21 cellular contexts compared by ENCODE assay signal in genomic region chr6:85368631-85369030, GRCh38.
"Had no signal": no experiment of that assay in that cellular context is flagged by ENCODE, and none has a peak within 500 bp of the region (broad histone marks: within the 10 kb centered on the region; RNA-seq: fewer than 3 reads in every experiment).

No MANE protein-coding gene starts in this region.

- H3K27me3 Mint-ChIP-seq: activated CD8-positive, alpha-beta memory T cell treated with anti-CD3 and anti-CD28 coated beads, Interleukin-2, amount 10 ng/mL, durations not matched to agents 7 days and 5 days; brain had no signal

- H3K36me3 Mint-ChIP-seq: activated naive CD4-positive, alpha-beta T cell treated with anti-CD3 and anti-CD28 coated beads, Interleukin-2, amount 50 U/mL, for 24 hours; brain; naive B cell; stimulated activated naive B cell treated with anti-CD40 and anti-IgM and Interleukin-4, amounts not matched to agents 10 μg/mL and 1 μg/mL and 100 μg/mL, for 72 hours had no signal

- H3K4me2 ChIP-seq: hepatocyte had no signal

- H3K79me2 ChIP-seq: hepatocyte, parathyroid adenoma had no signal

- H3K4me1 Mint-ChIP-seq: activated naive CD4-positive, alpha-beta T cell treated with anti-CD3 and anti-CD28 coated beads, Interleukin-2, amount 50 U/mL, for 24 hours; brain; naive B cell; stimulated activated naive B cell treated with anti-CD40 and anti-IgM and Interleukin-4, amounts not matched to agents 10 μg/mL and 1 μg/mL and 100 μg/mL, for 72 hours had no signal

- H3K9ac ChIP-seq: parathyroid adenoma had no signal

- DNase-seq: activated CD4-positive, alpha-beta T cell treated with anti-CD3 and anti-CD28 coated beads, Interleukin-2, amount 50 U/mL, for 4 hours; activated CD8-positive, alpha-beta memory T cell treated with anti-CD3 and anti-CD28 coated beads, Interleukin-2, amount 10 ng/mL, durations not matched to agents 7 days and 5 days; activated effector memory CD4-positive, alpha-beta T cell treated with anti-CD3 and anti-CD28 coated beads, Interleukin-2, amount 50 U/mL, for 16 hours; activated T-cell treated with anti-CD3 and anti-CD28 coated beads, Interleukin-2, amount 50 U/mL, for 24 hours; amniotic stem cell; central memory CD4-positive, alpha-beta T cell; colonic mucosa; naive B cell; stimulated activated CD4-positive, alpha-beta T cell treated with anti-CD3 and anti-CD28 coated beads, Interleukin-12 subunit alpha, Interleukin-12 subunit beta, amount 100 ng/mL, for 4 hours; stimulated activated naive B cell treated with anti-CD40 and anti-IgM and Interleukin-4, amounts not matched to agents 10 μg/mL and 1 μg/mL and 100 μg/mL, for 72 hours; T-helper 9 cell; tibial artery; uterus had no signal

- ATAC-seq: activated CD4-positive, CD25-positive, alpha-beta regulatory T cell treated with anti-CD3 and anti-CD28 coated beads, Interleukin-2, amount 50 U/mL, for 24 hours; activated CD8-positive, alpha-beta memory T cell treated with anti-CD3 and anti-CD28 coated beads, Interleukin-2, amount 10 ng/mL, durations not matched to agents 7 days and 5 days; esophagus mucosa; left lobe of liver; stimulated activated naive B cell treated with anti-CD40 and anti-IgM and Interleukin-4, amounts not matched to agents 10 μg/mL and 1 μg/mL and 100 μg/mL, for 72 hours had no signal

- H2AFZ ChIP-seq: hepatocyte, parathyroid adenoma had no signal

- H3K27me3 ChIP-seq: colonic mucosa, hepatocyte, tibial artery, uterus had no signal

- H3K27ac Mint-ChIP-seq: activated CD8-positive, alpha-beta memory T cell treated with anti-CD3 and anti-CD28 coated beads, Interleukin-2, amount 10 ng/mL, durations not matched to agents 7 days and 5 days; activated naive CD4-positive, alpha-beta T cell treated with anti-CD3 and anti-CD28 coated beads, Interleukin-2, amount 50 U/mL, for 24 hours; activated T-cell treated with anti-CD3 and anti-CD28 coated beads, Interleukin-2, amount 50 U/mL, for 24 hours; brain; naive B cell; stimulated activated naive B cell treated with anti-CD40 and anti-IgM and Interleukin-4, amounts not matched to agents 10 μg/mL and 1 μg/mL and 100 μg/mL, for 72 hours had no signal

- H3K4me1 ChIP-seq: colonic mucosa, parathyroid adenoma, tibial artery, uterus had no signal

- H3K27ac ChIP-seq: colonic mucosa, hepatocyte, parathyroid adenoma, tibial artery, uterus had no signal

- FAIRE-seq: keratinocyte had no signal

- H3K36me3 ChIP-seq: colonic mucosa, tibial artery, uterus had no signal

- H3K9me3 Mint-ChIP-seq: activated naive CD4-positive, alpha-beta T cell treated with anti-CD3 and anti-CD28 coated beads, Interleukin-2, amount 50 U/mL, for 24 hours; activated T-cell treated with anti-CD3 and anti-CD28 coated beads, Interleukin-2, amount 50 U/mL, for 24 hours; stimulated activated naive B cell treated with anti-CD40 and anti-IgM and Interleukin-4, amounts not matched to agents 10 μg/mL and 1 μg/mL and 100 μg/mL, for 72 hours had no signal

- H3K9me3 ChIP-seq: colonic mucosa, tibial artery, uterus had no signal

- H3K4me3 ChIP-seq: colonic mucosa, hepatocyte, tibial artery, uterus had no signal

- H3K4me3 Mint-ChIP-seq: activated CD8-positive, alpha-beta memory T cell treated with anti-CD3 and anti-CD28 coated beads, Interleukin-2, amount 10 ng/mL, durations not matched to agents 7 days and 5 days; activated naive CD4-positive, alpha-beta T cell treated with anti-CD3 and anti-CD28 coated beads, Interleukin-2, amount 50 U/mL, for 24 hours; activated T-cell treated with anti-CD3 and anti-CD28 coated beads, Interleukin-2, amount 50 U/mL, for 24 hours; brain; naive B cell; stimulated activated naive B cell treated with anti-CD40 and anti-IgM and Interleukin-4, amounts not matched to agents 10 μg/mL and 1 μg/mL and 100 μg/mL, for 72 hours had no signal
